In genomic region chr4:68691186-68691585, GRCh38 we compare ENCODE assay signal across 42 cellular contexts. TPM values are rescaled to one million over a fixed set of nuclear protein-coding genes. Genes with fewer than 3 reads are reported as not detected.
"Had no signal": no experiment of that assay in that cellular context is flagged by ENCODE, and none has a peak within 500 bp of the region (broad histone marks: within the 10 kb centered on the region; RNA-seq: fewer than 3 reads in every experiment).

No MANE protein-coding gene starts in this region.

- H3K27me3 ChIP-seq: adrenal gland, ascending aorta, body of pancreas, brain microvascular endothelial cell, breast epithelium, cardiac muscle cell had no signal

- ATAC-seq: activated naive CD4-positive, alpha-beta T cell treated with anti-CD3 and anti-CD28 coated beads, Interleukin-2, amount 50 U/mL, for 72 hours; activated naive CD8-positive, alpha-beta T cell treated with anti-CD3 and anti-CD28 coated beads, Interleukin-2, amount 50 U/mL, for 24 hours; activated T-cell treated with anti-CD3 and anti-CD28 coated beads, Interleukin-2, amount 50 U/mL, for 4 hours; activated T-cell treated with anti-CD3 and anti-CD28 coated beads, Interleukin-2, amount 50 U/mL, for 72 hours; activated T-helper 17 cell treated with anti-CD3 and anti-CD28 coated beads, Interleukin-2, amount 50 U/mL, for 72 hours; body of pancreas had no signal

- H3K9me3 Mint-ChIP-seq: activated naive CD4-positive, alpha-beta T cell treated with anti-CD3 and anti-CD28 coated beads, Interleukin-2, amount 10 ng/mL, durations not matched to agents 7 days and 5 days; activated naive CD4-positive, alpha-beta T cell treated with anti-CD3 and anti-CD28 coated beads, Interleukin-2, amount 50 U/mL, for 72 hours; activated naive CD8-positive, alpha-beta T cell treated with anti-CD3 and anti-CD28 coated beads, Interleukin-2, amount 10 ng/mL, durations not matched to agents 7 days and 5 days; activated T-cell treated with anti-CD3 and anti-CD28 coated beads, Interleukin-2, amount 50 U/mL, for 72 hours; activated T-helper 1 cell treated with anti-CD3 and anti-CD28 coated beads, Interleukin-12 subunit alpha, Interleukin-12 subunit beta, Interleukin-2, Interleukin-4 antibody, amounts not matched to agents 30 ng/mL and 10 ng/mL and 1 ng/mL, durations not matched to agents 14 hours and 24 hours and 36 hours; activated T-helper 2 cell treated with anti-CD3 and anti-CD28 coated beads, Interferon-gamma antibody, Interleukin-2, Interleukin-4, amounts not matched to agents 10 μg/mL and 5 μg/mL and 100 μg/mL, durations not matched to agents 14 hours and 24 hours and 36 hours had no signal

- H3K9me3 ChIP-seq: adrenal gland, ascending aorta had no signal

- H3K27ac Mint-ChIP-seq: activated naive CD4-positive, alpha-beta T cell treated with anti-CD3 and anti-CD28 coated beads for 36 hours; activated naive CD4-positive, alpha-beta T cell treated with anti-CD3 and anti-CD28 coated beads, Interleukin-2, amount 10 ng/mL, durations not matched to agents 7 days and 5 days; activated naive CD4-positive, alpha-beta T cell treated with anti-CD3 and anti-CD28 coated beads, Interleukin-2, amount 50 U/mL, for 24 hours; activated naive CD4-positive, alpha-beta T cell treated with anti-CD3 and anti-CD28 coated beads, Interleukin-2, amount 50 U/mL, for 72 hours; activated naive CD8-positive, alpha-beta T cell; activated naive CD8-positive, alpha-beta T cell treated with anti-CD3 and anti-CD28 coated beads for 36 hours; activated naive CD8-positive, alpha-beta T cell treated with anti-CD3 and anti-CD28 coated beads, Interleukin-2, amount 10 ng/mL, durations not matched to agents 7 days and 5 days; activated naive CD8-positive, alpha-beta T cell treated with anti-CD3 and anti-CD28 coated beads, Interleukin-2, amount 50 U/mL, for 24 hours; activated T-cell treated with anti-CD3 and anti-CD28 coated beads, Interleukin-2, amount 50 U/mL, for 24 hours; activated T-cell treated with anti-CD3 and anti-CD28 coated beads, Interleukin-2, amount 50 U/mL, for 72 hours; activated T-helper 1 cell treated with anti-CD3 and anti-CD28 coated beads, Interleukin-12 subunit alpha, Interleukin-12 subunit beta, Interleukin-2, Interleukin-4 antibody, amounts not matched to agents 30 ng/mL and 10 ng/mL and 1 ng/mL, durations not matched to agents 14 hours and 24 hours and 36 hours; activated T-helper 17 cell treated with anti-CD3 and anti-CD28 coated beads, Interleukin-2, amount 50 U/mL, for 72 hours; activated T-helper 2 cell treated with anti-CD3 and anti-CD28 coated beads, Interferon-gamma antibody, Interleukin-2, Interleukin-4, amounts not matched to agents 10 μg/mL and 5 μg/mL and 100 μg/mL, durations not matched to agents 14 hours and 24 hours and 36 hours; brain had no signal

- H3K27me3 Mint-ChIP-seq: activated naive CD4-positive, alpha-beta T cell treated with anti-CD3 and anti-CD28 coated beads, Interleukin-2, amount 10 ng/mL, durations not matched to agents 7 days and 5 days; activated naive CD8-positive, alpha-beta T cell; activated naive CD8-positive, alpha-beta T cell treated with anti-CD3 and anti-CD28 coated beads for 36 hours; activated naive CD8-positive, alpha-beta T cell treated with anti-CD3 and anti-CD28 coated beads, Interleukin-2, amount 10 ng/mL, durations not matched to agents 7 days and 5 days; activated naive CD8-positive, alpha-beta T cell treated with anti-CD3 and anti-CD28 coated beads, Interleukin-2, amount 50 U/mL, for 24 hours; activated T-cell treated with anti-CD3 and anti-CD28 coated beads, Interleukin-2, amount 50 U/mL, for 24 hours; central memory CD8-positive, alpha-beta T cell had no signal

- H3K4me1 ChIP-seq: adrenal gland, ascending aorta, body of pancreas, breast epithelium had no signal

- H3K4me1 Mint-ChIP-seq: activated naive CD4-positive, alpha-beta T cell treated with anti-CD3 and anti-CD28 coated beads, Interleukin-2, amount 10 ng/mL, durations not matched to agents 7 days and 5 days; activated naive CD4-positive, alpha-beta T cell treated with anti-CD3 and anti-CD28 coated beads, Interleukin-2, amount 50 U/mL, for 24 hours; activated naive CD8-positive, alpha-beta T cell treated with anti-CD3 and anti-CD28 coated beads for 36 hours; activated naive CD8-positive, alpha-beta T cell treated with anti-CD3 and anti-CD28 coated beads, Interleukin-2, amount 10 ng/mL, durations not matched to agents 7 days and 5 days; activated naive CD8-positive, alpha-beta T cell treated with anti-CD3 and anti-CD28 coated beads, Interleukin-2, amount 50 U/mL, for 24 hours; activated T-helper 17 cell treated with anti-CD3 and anti-CD28 coated beads, Interleukin-2, amount 50 U/mL, for 72 hours; brain; central memory CD8-positive, alpha-beta T cell had no signal

- FAIRE-seq: astrocyte, bronchial epithelial cell had no signal

- H3K27ac ChIP-seq: adrenal gland, ascending aorta, body of pancreas, brain microvascular endothelial cell, breast epithelium, cardiac muscle cell had no signal

- H3K36me3 Mint-ChIP-seq: activated naive CD4-positive, alpha-beta T cell treated with anti-CD3 and anti-CD28 coated beads, Interleukin-2, amount 10 ng/mL, durations not matched to agents 7 days and 5 days; activated naive CD4-positive, alpha-beta T cell treated with anti-CD3 and anti-CD28 coated beads, Interleukin-2, amount 50 U/mL, for 24 hours; activated naive CD4-positive, alpha-beta T cell treated with anti-CD3 and anti-CD28 coated beads, Interleukin-2, amount 50 U/mL, for 72 hours; activated naive CD8-positive, alpha-beta T cell treated with anti-CD3 and anti-CD28 coated beads for 36 hours; activated naive CD8-positive, alpha-beta T cell treated with anti-CD3 and anti-CD28 coated beads, Interleukin-2, amount 10 ng/mL, durations not matched to agents 7 days and 5 days; brain had no signal

- H3K4me3 Mint-ChIP-seq: activated naive CD4-positive, alpha-beta T cell treated with anti-CD3 and anti-CD28 coated beads for 36 hours; activated naive CD4-positive, alpha-beta T cell treated with anti-CD3 and anti-CD28 coated beads, Interleukin-2, amount 10 ng/mL, durations not matched to agents 7 days and 5 days; activated naive CD4-positive, alpha-beta T cell treated with anti-CD3 and anti-CD28 coated beads, Interleukin-2, amount 50 U/mL, for 24 hours; activated naive CD8-positive, alpha-beta T cell; activated naive CD8-positive, alpha-beta T cell treated with anti-CD3 and anti-CD28 coated beads for 36 hours; activated naive CD8-positive, alpha-beta T cell treated with anti-CD3 and anti-CD28 coated beads, Interleukin-2, amount 10 ng/mL, durations not matched to agents 7 days and 5 days; activated naive CD8-positive, alpha-beta T cell treated with anti-CD3 and anti-CD28 coated beads, Interleukin-2, amount 50 U/mL, for 24 hours; activated T-cell treated with anti-CD3 and anti-CD28 coated beads, Interleukin-2, amount 50 U/mL, for 24 hours; activated T-cell treated with anti-CD3 and anti-CD28 coated beads, Interleukin-2, amount 50 U/mL, for 4 hours; activated T-cell treated with anti-CD3 and anti-CD28 coated beads, Interleukin-2, amount 50 U/mL, for 72 hours; activated T-helper 1 cell treated with anti-CD3 and anti-CD28 coated beads, Interleukin-12 subunit alpha, Interleukin-12 subunit beta, Interleukin-2, Interleukin-4 antibody, amounts not matched to agents 30 ng/mL and 10 ng/mL and 1 ng/mL, durations not matched to agents 14 hours and 24 hours and 36 hours; activated T-helper 17 cell treated with anti-CD3 and anti-CD28 coated beads, Interleukin-2, amount 50 U/mL, for 72 hours; brain; central memory CD8-positive, alpha-beta T cell had no signal

- DNase-seq: activated effector memory CD4-positive, alpha-beta T cell treated with anti-CD3 and anti-CD28 coated beads, Interleukin-2, amount 50 U/mL, for 16 hours; activated effector memory CD4-positive, alpha-beta T cell treated with Interleukin-2 at 50 U/mL for 16 hours; activated gamma-delta T cell; activated gamma-delta T cell treated with Interleukin-2 at 50 U/mL for 16 hours; activated naive CD4-positive, alpha-beta T cell; activated naive CD4-positive, alpha-beta T cell treated with anti-CD3 and anti-CD28 coated beads for 36 hours; activated naive CD4-positive, alpha-beta T cell treated with anti-CD3 and anti-CD28 coated beads, Interleukin-2, amount 10 ng/mL, durations not matched to agents 7 days and 5 days; activated naive CD4-positive, alpha-beta T cell treated with Interleukin-2 at 50 U/mL for 16 hours; activated naive CD8-positive, alpha-beta T cell treated with anti-CD3 and anti-CD28 coated beads for 36 hours; activated naive CD8-positive, alpha-beta T cell treated with anti-CD3 and anti-CD28 coated beads, Interleukin-2, amount 10 ng/mL, durations not matched to agents 7 days and 5 days; activated naive CD8-positive, alpha-beta T cell treated with anti-CD3 and anti-CD28 coated beads, Interleukin-2, amount 50 U/mL, for 24 hours; activated T-cell treated with anti-CD3 and anti-CD28 coated beads, Interleukin-2, amount 50 U/mL, for 1 hour; activated T-cell treated with anti-CD3 and anti-CD28 coated beads, Interleukin-2, amount 50 U/mL, for 24 hours; activated T-cell treated with anti-CD3 and anti-CD28 coated beads, Interleukin-2, amount 50 U/mL, for 4 hours; activated T-cell treated with anti-CD3 and anti-CD28 coated beads, Interleukin-2, amount 50 U/mL, for 48 hours; activated T-cell treated with anti-CD3 and anti-CD28 coated beads, Interleukin-2, amount 50 U/mL, for 72 hours; adrenal gland; amniotic stem cell; amygdala; anterior cingulate cortex; aorta; body of pancreas; brain microvascular endothelial cell; caudate nucleus; central memory CD4-positive, alpha-beta T cell; cerebellar nuclear complex had no signal

- H3K36me3 ChIP-seq: adrenal gland, ascending aorta, brain microvascular endothelial cell, breast epithelium, cardiac muscle cell had no signal

- H3K4me3 ChIP-seq: adrenal gland, ascending aorta, body of pancreas, breast epithelium, cardiac muscle cell had no signal

RNA-seq across cellular contexts. Expression of gene UGT2B15, which starts 20.7 kb away (rescaled TPM):
- total RNA-seq: activated naive CD4-positive, alpha-beta T cell treated with anti-CD3 and anti-CD28 coated beads for 36 hours; activated naive CD4-positive, alpha-beta T cell treated with anti-CD3 and anti-CD28 coated beads, Interleukin-2, amount 50 U/mL, for 72 hours; activated naive CD8-positive, alpha-beta T cell treated with anti-CD3 and anti-CD28 coated beads for 36 hours; activated naive CD8-positive, alpha-beta T cell treated with anti-CD3 and anti-CD28 coated beads, Interleukin-2, amount 10 ng/mL, durations not matched to agents 7 days and 5 days; activated T-cell treated with anti-CD3 and anti-CD28 coated beads, Interleukin-2, amount 50 U/mL, for 72 hours; activated T-helper 1 cell treated with anti-CD3 and anti-CD28 coated beads, Interleukin-12 subunit alpha, Interleukin-12 subunit beta, Interleukin-2, Interleukin-4 antibody, amounts not matched to agents 30 ng/mL and 10 ng/mL and 1 ng/mL, durations not matched to agents 14 hours and 24 hours and 36 hours; activated T-helper 17 cell treated with anti-CD3 and anti-CD28 coated beads, Interleukin-2, amount 50 U/mL, for 72 hours; activated T-helper 2 cell treated with anti-CD3 and anti-CD28 coated beads, Interferon-gamma antibody, Interleukin-2, Interleukin-4, amounts not matched to agents 10 μg/mL and 5 μg/mL and 100 μg/mL, durations not matched to agents 14 hours and 24 hours and 36 hours; aorta; astrocyte; bronchial epithelial cell; cardiac muscle cell; cardiac septum; cerebellum; chondrocyte had no signal
- polyA plus RNA-seq: adrenal gland, cardiac muscle cell had no signal
